In genomic region chr4:37827030-37827705, GRCh38 we compare ENCODE assay signal across 8 cellular contexts. TPM values are rescaled to one million over a fixed set of nuclear protein-coding genes. Genes with fewer than 3 reads are reported as not detected.
DNase-seq lines count a peak whose midpoint lies in the region; ATAC-seq, FAIRE-seq and TF ChIP-seq lines count a peak whose summit lies in the region.

No MANE protein-coding gene starts in this region.

- H3K4me1 Mint-ChIP-seq in stimulated activated naive CD8-positive, alpha-beta T cell treated with anti-CD3 and anti-CD28 coated beads, Interleukin-15, Interleukin-2, amounts not matched to agents 100 ng/mL and 50 ng/mL, for 24 hours (ENCODE audit: low read depth) = peaks cover 41% of the 10 kb centered on the region

- no peak; the same call in 1 of the 2 replicates for TF ChIP-seq CTCF in HEK293 (tag by site-specific recombination; IDR thresholded peaks at IDR 0.05)
- TF ChIP-seq CTCF in MM.1S (IDR thresholded peaks at IDR 0.05; ENCODE audit: low read length) = no peak
- no peak for TF ChIP-seq CTCF in body of pancreas (IDR thresholded peaks at IDR 0.05)
- TF ChIP-seq CTCF in keratinocyte (optimal IDR thresholded peaks at IDR 0.05 in 1 of 3, IDR thresholded peaks at IDR 0.05 in 1 of 3, conservative IDR thresholded peaks at IDR 0.05 in 1 of 3; ENCODE audit: extremely low read depth in 1 of 3, insufficient read depth in 2 of 3, low read length in 3 of 3) = no peak

- peak overlapping the region; percentile 99 for H3K27ac Mint-ChIP-seq in stimulated activated naive CD8-positive, alpha-beta T cell treated with anti-CD3 and anti-CD28 coated beads, Interleukin-15, Interleukin-2, amounts not matched to agents 100 ng/mL and 50 ng/mL, for 24 hours

- H3K4me2 ChIP-seq in MM.1S (ENCODE audit: low read depth, low read length) = peak overlapping the region; percentile 79
- H3K4me2 ChIP-seq in keratinocyte (ENCODE audit: control insufficient read depth, extremely low read depth, insufficient read depth, low read depth, low read length) = peak overlapping the region; percentile 97

- H3K4me3 ChIP-seq in HEK293 (ENCODE audit: low read depth, low read length) (peak overlapping the region; percentile 85), MM.1S (ENCODE audit: low read length) (peak overlapping the region; percentile 84), body of pancreas (peak overlapping the region; percentile 25 to 95), keratinocyte (ENCODE audit: control insufficient read depth in 2 of 3, extremely low read depth in 1 of 3, insufficient read depth in 2 of 3, low read depth in 1 of 3, low read length in 3 of 3) (peak overlapping the region; percentile 81 to 90 (median 83))

- ATAC-seq in activated CD4-positive, CD25-positive, alpha-beta regulatory T cell treated with anti-CD3 and anti-CD28 coated beads, Interleukin-2, amount 50 U/mL, for 24 hours = peak; percentile 18 to 23
- peak; percentile 15 for ATAC-seq in body of pancreas

- no peaks in the 10 kb centered on the region for H3K9me3 ChIP-seq in HEK293 (ENCODE audit: control insufficient read depth, insufficient read depth, low read depth, low read length)
- H3K9me3 ChIP-seq in MM.1S (replicated peaks; ENCODE audit: insufficient read depth, low read length) = no peaks in the 10 kb centered on the region
- H3K9me3 ChIP-seq in body of pancreas = no peaks in the 10 kb centered on the region
- no peaks in the 10 kb centered on the region for H3K9me3 ChIP-seq in keratinocyte (ENCODE audit: control insufficient read depth, low read depth, low read length)

- H2AFZ ChIP-seq in MM.1S (ENCODE audit: low read length) (peak overlapping the region; percentile 94), keratinocyte (ENCODE audit: control insufficient read depth, low read length) (peak overlapping the region; percentile 97)

- peak overlapping the region; percentile 72; the same call in 1 of the 2 replicates for H3K27ac ChIP-seq in HEK293 (ENCODE audit: extremely low read depth, low read depth, low read length)
- no peak overlapping the region for H3K27ac ChIP-seq in MM.1S (ENCODE audit: low read length)
- H3K27ac ChIP-seq in body of pancreas = peak overlapping the region; percentile 59 to 86 (median 74)
- H3K27ac ChIP-seq in keratinocyte (ENCODE audit: control insufficient read depth, insufficient read depth, low read length) = peak overlapping the region; percentile 66

- no peaks in the 10 kb centered on the region for H3K9me1 ChIP-seq in keratinocyte (ENCODE audit: control insufficient read depth, extremely low read depth, insufficient read depth, low read length)

- H3K27me3 ChIP-seq in MM.1S (replicated peaks; ENCODE audit: insufficient read depth, low read length) (no peaks in the 10 kb centered on the region), body of pancreas (no peaks in the 10 kb centered on the region), keratinocyte (ENCODE audit: control insufficient read depth, extremely low read depth, insufficient read depth, low read length) (no peaks in the 10 kb centered on the region)

- CTCF ChIA-PET in HEK293 (lab: Yijun Ruan, JAX) = interaction anchor here (1.0 kb wide), 1 partner anchor 25 kb away, joined by 4 read pairs; no protein-coding TSS in a partner anchor

- intact Hi-C loops in body of pancreas (cut with DNase I) = no loop called here

- WGBS in body of pancreas, 2 donors = 7 to 22% methylated on average over 12 to 37 of the region's 38 CpGs

- H3K9ac ChIP-seq in MM.1S (ENCODE audit: low read length) (peak overlapping the region; percentile 59), keratinocyte (ENCODE audit: control insufficient read depth, extremely low read depth, insufficient read depth, low read length) (peak overlapping the region; percentile 77)

- no peaks in the 10 kb centered on the region for H3K9me2 ChIP-seq in MM.1S (replicated peaks; ENCODE audit: insufficient read depth, low read length)

- TF ChIP-seq POLR2A in body of pancreas (IDR thresholded peaks at IDR 0.05) = no peak

- dilution Hi-C loops in keratinocyte (cut with MboI; ENCODE audit: extremely low pct_ligation_motif_present, low sequenced_read_pairs) = no loop called here

- H3K4me3 Mint-ChIP-seq in stimulated activated naive CD8-positive, alpha-beta T cell treated with anti-CD3 and anti-CD28 coated beads, Interleukin-15, Interleukin-2, amounts not matched to agents 100 ng/mL and 50 ng/mL, for 24 hours = peak overlapping the region; percentile 97

- H3K9me3 Mint-ChIP-seq in stimulated activated naive CD8-positive, alpha-beta T cell treated with anti-CD3 and anti-CD28 coated beads, Interleukin-15, Interleukin-2, amounts not matched to agents 100 ng/mL and 50 ng/mL, for 24 hours = no peaks in the 10 kb centered on the region

- no peak for DNase-seq in activated CD4-positive, CD25-positive, alpha-beta regulatory T cell treated with anti-CD3 and anti-CD28 coated beads, Interleukin-2, amount 50 U/mL, for 72 hours
- peak; percentile 6 for DNase-seq in MM.1S
- no peak for DNase-seq in body of pancreas
- DNase-seq in keratinocyte (ENCODE audit: low read depth, low spot score) = no peak
- no peak for DNase-seq in COR-L47 (lab: John Stamatoyannopoulos, UW)

- H3K36me3 ChIP-seq in HEK293 (ENCODE audit: control insufficient read depth in 2 of 2, insufficient read depth in 1 of 2, low read length in 2 of 2) (peaks cover 0 to 18% of the 10 kb centered on the region in 2 experiments; a peak in 1 of 3 replicates), MM.1S (replicated peaks; ENCODE audit: insufficient read depth, low read length) (no peaks in the 10 kb centered on the region), body of pancreas (replicated peaks in 1 of 2; ENCODE audit: insufficient read depth in 1 of 2, low read depth in 2 of 2) (no peaks in the 10 kb centered on the region), keratinocyte (ENCODE audit: control insufficient read depth in 2 of 2, extremely low read depth in 1 of 2, insufficient read depth in 2 of 2, low read length in 2 of 2) (peaks cover 0 to 9% of the 10 kb centered on the region in 2 experiments)

- H3K79me2 ChIP-seq in MM.1S (ENCODE audit: low read length) = peaks cover 13% of the 10 kb centered on the region
- H3K79me2 ChIP-seq in keratinocyte (ENCODE audit: control insufficient read depth, insufficient read depth, low read length) = peaks cover 14% of the 10 kb centered on the region

- H4K20me1 ChIP-seq in MM.1S (ENCODE audit: insufficient read depth, low read length) = no peaks in the 10 kb centered on the region
- no peaks in the 10 kb centered on the region for H4K20me1 ChIP-seq in keratinocyte (ENCODE audit: control insufficient read depth, extremely low read depth, insufficient read depth, low read length)

- POLR2A ChIA-PET in HEK293 (lab: Yijun Ruan, JAX) = interaction anchor here (0.9 to 2.0 kb wide), 5 partner anchors 9 to 208 kb away, joined by 3 to 10 read pairs (median 4); partner anchors contain the start of genes RELL1 and TBC1D1

- no peak for FAIRE-seq in keratinocyte (lab: Jason Lieb, UNC)

- H3K4me1 ChIP-seq in HEK293 (ENCODE audit: control insufficient read depth, insufficient read depth, low read length) (0 out of 2 replicates have a peak, but pooled peaks cover 7% of the 10 kb centered on the region), MM.1S (ENCODE audit: low read length) (peaks cover 9% of the 10 kb centered on the region; the same call in 1 of the 2 replicates), body of pancreas (peaks cover 22% of the 10 kb centered on the region), keratinocyte (ENCODE audit: control insufficient read depth, extremely low read depth, insufficient read depth, low read length) (peaks cover 21% of the 10 kb centered on the region)

- H3K36me3 Mint-ChIP-seq in stimulated activated naive CD8-positive, alpha-beta T cell treated with anti-CD3 and anti-CD28 coated beads, Interleukin-15, Interleukin-2, amounts not matched to agents 100 ng/mL and 50 ng/mL, for 24 hours (ENCODE audit: low read depth) = peaks cover 49% of the 10 kb centered on the region

- no peaks in the 10 kb centered on the region for H3K27me3 Mint-ChIP-seq in stimulated activated naive CD8-positive, alpha-beta T cell treated with anti-CD3 and anti-CD28 coated beads, Interleukin-15, Interleukin-2, amounts not matched to agents 100 ng/mL and 50 ng/mL, for 24 hours

- H3F3A ChIP-seq in MM.1S (ENCODE audit: insufficient read depth, low read length) = no peaks in the 10 kb centered on the region

TF ChIP-seq in HEK293, 187 proteins besides CTCF, POLR2A, EP300 and RAD21 (continues in another document):
- TF ChIP-seq BCL11B (tag by site-specific recombination; IDR thresholded peaks at IDR 0.05; ENCODE audit: low read depth) (no peak), GFI1B (tag by site-specific recombination; IDR thresholded peaks at IDR 0.05) (no peak), ZNF112 (tag by site-specific recombination; IDR thresholded peaks at IDR 0.05) (no peak)

RNA-seq across cellular contexts. Expression of gene PGM2, which starts 0.7 kb away (rescaled TPM):
- 10 to 100 TPM in 1 of 2 donors, 1 to 10 TPM in 1; 6.0 to 39.2 TPM for total RNA-seq in body of pancreas
- polyA plus RNA-seq in keratinocyte = 27.5 to 45.0 TPM (median 31.8 TPM) in 3 replicates
- 60.8 TPM for polyA plus RNA-seq in keratinocyte (2011; ENCODE audit: low read depth)
- polyA plus RNA-seq in keratinocyte (2011; cell fraction: cytosol; rRNA removed) = 16.7 and 29.5 TPM in 2 replicates
- polyA plus RNA-seq in keratinocyte (2011; cell fraction: nucleus; rRNA removed) = 29.5 and 39.1 TPM in 2 replicates
- polyA plus RNA-seq in keratinocyte (2012; ENCODE audit: low replicate concordance) = 29.4 and 51.5 TPM in 2 replicates
- 10.8 to 23.8 TPM (median 16.1 TPM) in 3 replicates for polyA minus RNA-seq in keratinocyte
- polyA minus RNA-seq in keratinocyte (2011; cell fraction: cytosol; rRNA and poly(A)+ RNA removed) = 15.0 TPM
- 13.1 and 21.7 TPM in 2 replicates for polyA minus RNA-seq in keratinocyte (2011; cell fraction: nucleus; rRNA and poly(A)+ RNA removed)
